8 cellular contexts compared by ENCODE assay signal in the genomic region with DNA sequence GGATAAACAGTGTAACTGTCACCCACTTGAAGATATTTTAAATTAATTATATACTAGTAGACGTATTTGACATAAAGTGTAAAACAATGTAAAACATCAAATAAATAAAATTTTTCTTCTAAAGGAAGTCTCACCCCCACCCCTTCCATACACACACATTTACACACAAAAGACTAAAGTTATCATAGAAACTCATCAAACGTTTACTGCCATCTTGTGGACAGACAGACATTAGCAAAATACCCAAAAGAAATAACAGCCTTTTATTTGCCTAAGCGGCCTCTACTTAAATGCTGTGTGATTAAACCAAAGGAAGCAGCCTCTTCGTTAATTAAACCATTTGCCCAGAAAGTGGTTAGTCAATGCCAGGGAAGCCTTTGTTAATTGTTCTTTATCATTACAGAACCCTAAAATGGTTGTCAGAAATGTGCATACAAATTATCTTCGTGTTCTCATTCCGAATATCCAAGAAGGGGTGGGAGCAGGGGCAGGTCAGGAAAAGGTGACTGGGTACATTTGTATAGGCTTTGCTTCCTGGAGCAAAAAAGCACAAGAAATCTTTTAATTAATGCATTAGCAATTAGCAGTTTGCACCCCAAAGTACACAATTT.
DNase-seq lines count a peak whose midpoint lies in the region; ATAC-seq, FAIRE-seq and TF ChIP-seq lines count a peak whose summit lies in the region.

No MANE protein-coding gene starts in this region.

- in situ Hi-C loops in K562 (cut with MboI), result loop anchor here (5.0 kb wide), 1 partner anchor 659 kb away; a partner anchor contains a TSS

- peak; percentile 66 for TF ChIP-seq CTCF in CD4-positive, alpha-beta T cell (IDR thresholded peaks at IDR 0.05)
- peak; percentile 48 to 81 (median 54); a peak in 5 of 6 replicates for TF ChIP-seq CTCF in K562 (IDR thresholded peaks at IDR 0.05 in 2 of 3, conservative IDR thresholded peaks at IDR 0.05 in 1 of 3; ENCODE audit: insufficient read depth in 2 of 3, low read depth in 1 of 3, low read length in 3 of 3)

- H2AFZ ChIP-seq in K562 (ENCODE audit: low read depth, low read length), result no peak overlapping the region

- H3K4me1 ChIP-seq in K562 (replicated peaks in 1 of 2; ENCODE audit: control insufficient read depth in 2 of 2, insufficient read depth in 2 of 2, low read length in 2 of 2), result peaks cover 0 to 4% of the 10 kb centered on the region in 2 experiments; a peak in 1 of 5 replicates

- TF ChIP-seq RAD21 in K562 (CRISPR knock-in tag; conservative IDR thresholded peaks at IDR 0.05 in 1 of 2, IDR thresholded peaks at IDR 0.05 in 1 of 2), result peak; percentile 74 to 85

- TF ChIP-seq EP300 in K562 (IDR thresholded peaks at IDR 0.05; ENCODE audit: low read length), result no peak

- no peaks in the 10 kb centered on the region for H3K36me3 ChIP-seq in K562 (ENCODE audit: control insufficient read depth, insufficient read depth, low read length)

- ATAC-seq in CD4-positive, alpha-beta T cell (ENCODE audit: poor library complexity), result no peak
- ATAC-seq in GM21526 (IDR thresholded peaks at IDR 0.05; ENCODE audit: low FRiP score, unreplicated experiment), result peak; percentile 72
- ATAC-seq in K562, result peak; percentile 84
- peak; percentile 52 for ATAC-seq in left colon
- ATAC-seq in HG02571 (IDR thresholded peaks at IDR 0.05; ENCODE audit: unreplicated experiment), result no peak
- no peak for ATAC-seq in activated naive CD8-positive, alpha-beta T cell treated with anti-CD3 and anti-CD28 coated beads, Interleukin-2, amount 50 U/mL, for 24 hours

- no peaks in the 10 kb centered on the region for H3K9me3 Mint-ChIP-seq in CD4-positive, alpha-beta T cell
- H3K9me3 Mint-ChIP-seq in activated CD4-positive, alpha-beta memory T cell treated with anti-CD3 and anti-CD28 coated beads, Interleukin-2, amount 10 ng/mL, durations not matched to agents 7 days and 5 days, result no peaks in the 10 kb centered on the region
- H3K9me3 Mint-ChIP-seq in activated naive CD8-positive, alpha-beta T cell treated with anti-CD3 and anti-CD28 coated beads, Interleukin-2, amount 50 U/mL, for 24 hours, result no peaks in the 10 kb centered on the region

- peaks cover 19% of the 10 kb centered on the region for H3K27me3 Mint-ChIP-seq in CD4-positive, alpha-beta T cell
- H3K27me3 Mint-ChIP-seq in activated CD4-positive, alpha-beta memory T cell treated with anti-CD3 and anti-CD28 coated beads, Interleukin-2, amount 10 ng/mL, durations not matched to agents 7 days and 5 days, result peaks cover 5% of the 10 kb centered on the region
- peaks cover 6% of the 10 kb centered on the region for H3K27me3 Mint-ChIP-seq in activated naive CD8-positive, alpha-beta T cell treated with anti-CD3 and anti-CD28 coated beads, Interleukin-2, amount 50 U/mL, for 24 hours

- no peak overlapping the region for H3K4me3 ChIP-seq in K562

- CTCF ChIA-PET in CD4-positive, alpha-beta T cell (lab: Charles Lee), result interaction anchor here (0.5 kb wide), 1 partner anchor 59 kb away, joined by 3 read pairs; no protein-coding TSS in a partner anchor
- CTCF ChIA-PET in K562 (lab: Yijun Ruan, JAX; ENCODE audit: low intra/inter-chr PET ratio), result interaction anchor here (0.5 to 1.7 kb wide), 6 partner anchors 27 to 776 kb away, joined by 3 to 27 read pairs (median 3); a partner anchor contains a TSS
- CTCF ChIA-PET in activated CD4-positive, alpha-beta memory T cell treated with anti-CD3 and anti-CD28 coated beads, Interleukin-2, amount 10 ng/mL, durations not matched to agents 7 days and 5 days (lab: Charles Lee), result interaction anchor here (1.1 to 3.0 kb wide), 5 partner anchors 10 to 659 kb away, joined by 6 to 12 read pairs (median 12); no protein-coding TSS in a partner anchor

- no peak for DNase-seq in CD4-positive, alpha-beta T cell
- peak; percentile 27 for DNase-seq in NCI-H2227 treated with DMSO at 0.1 percent for 48 hours (lab: John Stamatoyannopoulos, UW)
- peak; percentile 43 to 65 (median 60) for DNase-seq in K562 (ENCODE audit: extremely low read depth in 1 of 4, low spot score in 3 of 4)
- DNase-seq in left colon, result no peak
- DNase-seq in activated CD4-positive, alpha-beta memory T cell treated with anti-CD3 and anti-CD28 coated beads, Interleukin-2, amount 10 ng/mL, durations not matched to agents 7 days and 5 days, result no peak
- DNase-seq in activated naive CD8-positive, alpha-beta T cell treated with anti-CD3 and anti-CD28 coated beads, Interleukin-2, amount 50 U/mL, for 24 hours, result no peak

- H3K4me2 ChIP-seq in K562 (ENCODE audit: insufficient read depth, low read length), result no peak overlapping the region

- H4K20me1 ChIP-seq in K562 (replicated peaks; ENCODE audit: control insufficient read depth, insufficient read depth, low read length), result no peaks in the 10 kb centered on the region; the same call in 1 of the 2 replicates

- no peaks in the 10 kb centered on the region for H3K36me3 Mint-ChIP-seq in CD4-positive, alpha-beta T cell (ENCODE audit: low read depth)
- H3K36me3 Mint-ChIP-seq in activated CD4-positive, alpha-beta memory T cell treated with anti-CD3 and anti-CD28 coated beads, Interleukin-2, amount 10 ng/mL, durations not matched to agents 7 days and 5 days (ENCODE audit: low read depth), result no peaks in the 10 kb centered on the region
- H3K36me3 Mint-ChIP-seq in activated naive CD8-positive, alpha-beta T cell treated with anti-CD3 and anti-CD28 coated beads, Interleukin-2, amount 50 U/mL, for 24 hours (ENCODE audit: low read depth), result no peaks in the 10 kb centered on the region

- POLR2A ChIA-PET in CD4-positive, alpha-beta T cell (lab: Charles Lee), result no interaction called here
- POLR2A ChIA-PET in K562 (lab: Yijun Ruan, JAX), result interaction anchor here (0.9 to 1.9 kb wide), 3 partner anchors 8 to 646 kb away, joined by 3 to 6 read pairs (median 3); no protein-coding TSS in a partner anchor
- POLR2A ChIA-PET in activated CD4-positive, alpha-beta memory T cell treated with anti-CD3 and anti-CD28 coated beads, Interleukin-2, amount 10 ng/mL, durations not matched to agents 7 days and 5 days (lab: Charles Lee), result no interaction called here

- TF ChIP-seq POLR2A in K562 (conservative IDR thresholded peaks at IDR 0.05), result no peak

- no peak overlapping the region for H3K27ac ChIP-seq in CD4-positive, alpha-beta T cell (ENCODE audit: low read depth, low read length)
- no peak overlapping the region for H3K27ac ChIP-seq in K562 (ENCODE audit: extremely low read depth, low read depth, low read length)

- H3K4me3 Mint-ChIP-seq in CD4-positive, alpha-beta T cell, result no peak overlapping the region
- no peak overlapping the region for H3K4me3 Mint-ChIP-seq in activated CD4-positive, alpha-beta memory T cell treated with anti-CD3 and anti-CD28 coated beads, Interleukin-2, amount 10 ng/mL, durations not matched to agents 7 days and 5 days
- no peak overlapping the region for H3K4me3 Mint-ChIP-seq in activated naive CD8-positive, alpha-beta T cell treated with anti-CD3 and anti-CD28 coated beads, Interleukin-2, amount 50 U/mL, for 24 hours

- H3K79me2 ChIP-seq in K562 (ENCODE audit: control insufficient read depth, insufficient read depth, low read length), result no peaks in the 10 kb centered on the region

- intact Hi-C loops in CD4-positive, alpha-beta T cell (cut with DNase I, micrococcal nuclease), result loop anchor here (2.0 to 10.0 kb wide), 5 partner anchors 22 to 1310 kb away; no protein-coding TSS in a partner anchor
- intact Hi-C loops in K562 (cut with micrococcal nuclease), result loop anchor here (1.0 to 5.0 kb wide), 3 partner anchors 21 to 774 kb away; no protein-coding TSS in a partner anchor
- intact Hi-C loops in left colon (cut with DNase I, micrococcal nuclease), result no loop called here

- 13% methylated on average over 6 of the region's 6 CpGs for WGBS in K562 (ENCODE audit: insufficient coverage, low coverage, missing lambda C conversion rate)

- no peaks in the 10 kb centered on the region for H3K4me1 Mint-ChIP-seq in CD4-positive, alpha-beta T cell (ENCODE audit: low read depth)
- no peaks in the 10 kb centered on the region for H3K4me1 Mint-ChIP-seq in activated CD4-positive, alpha-beta memory T cell treated with anti-CD3 and anti-CD28 coated beads, Interleukin-2, amount 10 ng/mL, durations not matched to agents 7 days and 5 days
- H3K4me1 Mint-ChIP-seq in activated naive CD8-positive, alpha-beta T cell treated with anti-CD3 and anti-CD28 coated beads, Interleukin-2, amount 50 U/mL, for 24 hours, result no peaks in the 10 kb centered on the region

- no TSS peak for BruUV-seq in K562 (replicated peaks; lab: Mats Ljungman, UMichigan)

- FAIRE-seq in K562 (lab: Jason Lieb, UNC), result peak; percentile 79

- H3K9me3 ChIP-seq in CD4-positive, alpha-beta T cell (ENCODE audit: control insufficient read depth, low read length), result no peaks in the 10 kb centered on the region
- H3K9me3 ChIP-seq in K562 (replicated peaks; ENCODE audit: control insufficient read depth, insufficient read depth, low read depth, low read length), result no peaks in the 10 kb centered on the region

- no peak overlapping the region for H3K9ac ChIP-seq in K562 (ENCODE audit: insufficient read depth in 1 of 2, low read depth in 2 of 2, low read length in 2 of 2)

- no peak overlapping the region for H3K27ac Mint-ChIP-seq in CD4-positive, alpha-beta T cell
- H3K27ac Mint-ChIP-seq in activated CD4-positive, alpha-beta memory T cell treated with anti-CD3 and anti-CD28 coated beads, Interleukin-2, amount 10 ng/mL, durations not matched to agents 7 days and 5 days, result no peak overlapping the region
- no peak overlapping the region for H3K27ac Mint-ChIP-seq in activated naive CD8-positive, alpha-beta T cell treated with anti-CD3 and anti-CD28 coated beads, Interleukin-2, amount 50 U/mL, for 24 hours

- H3K9me1 ChIP-seq in K562 (ENCODE audit: control insufficient read depth, insufficient read depth, low read length), result no peaks in the 10 kb centered on the region

- no peaks in the 10 kb centered on the region for H3K27me3 ChIP-seq in CD4-positive, alpha-beta T cell (ENCODE audit: control insufficient read depth, insufficient read depth, low read length)
- peaks cover 6 to 7% of the 10 kb centered on the region in 2 experiments; a peak in 3 of 5 replicates for H3K27me3 ChIP-seq in K562 (ENCODE audit: control insufficient read depth in 2 of 2, insufficient read depth in 2 of 2, low read length in 2 of 2)

TF ChIP-seq in K562, 482 proteins besides CTCF, POLR2A, EP300 and RAD21 (continues in another document):
- TF ChIP-seq PRMT5 (CRISPR knock-in tag; IDR thresholded peaks at IDR 0.05) (no peak), SMC3 (conservative IDR thresholded peaks at IDR 0.05; ENCODE audit: insufficient read depth, low read depth, low read length) (peak; percentile 53; the same call in 1 of the 2 replicates), NFIX (CRISPR knock-in tag; IDR thresholded peaks at IDR 0.05; ENCODE audit: low read depth) (no peak)

Comparison
In these comparisons a context has a peak if more than half of its experiments do, and no peak if none do; other contexts are left out.
1. ATAC-seq: peak in GM21526 (single experiment), K562 (single experiment) and left colon (single experiment); none in CD4-positive, alpha-beta T cell (single experiment), HG02571 (single experiment) and activated naive CD8-positive, alpha-beta T cell treated with anti-CD3 and anti-CD28 coated beads, Interleukin-2, amount 50 U/mL, for 24 hours (single experiment).
2. DNase-seq: peak in NCI-H2227 treated with DMSO at 0.1 percent for 48 hours (single experiment) and K562 (4 of 4); none in CD4-positive, alpha-beta T cell (0 of 10), left colon (0 of 2), activated CD4-positive, alpha-beta memory T cell treated with anti-CD3 and anti-CD28 coated beads, Interleukin-2, amount 10 ng/mL, durations not matched to agents 7 days and 5 days (single experiment) and activated naive CD8-positive, alpha-beta T cell treated with anti-CD3 and anti-CD28 coated beads, Interleukin-2, amount 50 U/mL, for 24 hours (single experiment).
3. intact Hi-C loops: an anchor here in CD4-positive, alpha-beta T cell (2.0 to 10.0 kb wide) and K562 (1.0 to 5.0 kb wide); none called in left colon.